1 cellular context compared by ENCODE assay signal in genomic region chr22:29369460-29369859, GRCh38.
TF ChIP-seq lines count a peak whose summit lies in the region.

No MANE protein-coding gene starts in this region.

TF ChIP-seq in SK-N-SH, 30 proteins besides CTCF, POLR2A, EP300 and RAD21 (continued from another document):
- no peak for TF ChIP-seq FOXJ3 (CRISPR knock-in tag; IDR thresholded peaks at IDR 0.05)
- no peak for TF ChIP-seq TCF12 (IDR thresholded peaks at IDR 0.05)
- TF ChIP-seq FOXM1 (IDR thresholded peaks at IDR 0.05; ENCODE audit: low read depth) = no peak
- no peak for TF ChIP-seq USF1 (IDR thresholded peaks at IDR 0.05; ENCODE audit: borderline replicate concordance, low read depth)
- TF ChIP-seq RCOR1 (IDR thresholded peaks at IDR 0.05; ENCODE audit: low read length) = no peak
- no peak for TF ChIP-seq GATA2 (CRISPR knock-in tag; IDR thresholded peaks at IDR 0.05)
- TF ChIP-seq POLR2AphosphoS5 (IDR thresholded peaks at IDR 0.05; ENCODE audit: low read depth, low read length) = no peak
- no peak for TF ChIP-seq MXI1 (IDR thresholded peaks at IDR 0.05; ENCODE audit: low read depth, low read length)
